ENCODE assay signal across 8 cellular contexts in the genomic region with DNA sequence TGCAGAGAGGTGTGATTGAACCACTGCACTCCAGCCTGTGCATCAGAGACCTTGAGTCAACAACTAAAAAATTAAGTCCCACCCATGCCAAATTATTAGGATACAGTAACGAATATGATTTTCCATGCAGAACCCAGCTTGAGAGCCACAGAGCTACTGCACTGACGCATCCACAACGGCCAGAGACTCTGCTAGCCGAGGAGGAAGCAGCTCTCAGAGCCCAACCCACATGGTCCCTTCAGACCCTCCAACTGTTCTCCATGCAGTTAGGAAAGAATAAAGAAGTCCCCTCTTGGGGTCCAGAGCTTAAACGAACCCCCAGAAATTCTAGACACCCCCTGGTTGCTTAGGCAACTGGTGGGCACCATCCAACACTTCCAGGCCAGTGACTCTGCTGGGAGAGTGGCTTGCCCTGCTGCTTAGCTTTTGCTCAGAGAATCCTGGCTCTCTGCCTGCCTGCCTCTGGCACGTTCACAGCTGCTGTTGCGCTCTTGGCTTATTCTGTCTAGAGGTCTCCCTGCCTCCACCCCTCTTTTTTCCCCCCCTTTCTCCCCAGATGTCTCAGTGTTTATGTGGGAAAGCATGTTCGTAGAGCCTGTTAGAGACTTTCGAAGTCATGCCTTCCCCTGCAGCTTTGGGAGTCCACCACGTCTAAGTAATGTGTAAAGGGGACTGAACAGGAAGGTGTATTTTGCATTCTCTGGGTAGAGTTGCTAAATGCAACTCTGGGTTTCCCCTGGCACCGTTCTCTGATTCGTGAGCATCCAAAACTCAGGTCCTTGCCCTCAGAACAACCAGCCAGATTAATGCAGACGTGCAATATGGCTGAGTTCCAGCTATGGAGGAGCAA. TPM values are rescaled to one million over a fixed set of nuclear protein-coding genes. Genes with fewer than 3 reads are reported as not detected.
DNase-seq lines count a peak whose midpoint lies in the region; ATAC-seq and TF ChIP-seq lines count a peak whose summit lies in the region.

No MANE protein-coding gene starts in this region.

- no peaks in the 10 kb centered on the region for H3K9me3 Mint-ChIP-seq in endothelial cell (ENCODE audit: unreplicated experiment)

- ATAC-seq in GM18520 (IDR thresholded peaks at IDR 0.05; ENCODE audit: unreplicated experiment) (peak; percentile 84), HG02870 (IDR thresholded peaks at IDR 0.05; ENCODE audit: unreplicated experiment) (peak; percentile 62), T-helper 17 cell (no peak), HG03097 (IDR thresholded peaks at IDR 0.05; ENCODE audit: low FRiP score, unreplicated experiment) (no peak)

- H3K27ac ChIP-seq in layer of hippocampus (ENCODE audit: low read depth, low read length) (peak overlapping the region; percentile 14), vagina (peak overlapping the region; percentile 78)

- no peaks in the 10 kb centered on the region for H3K9me3 ChIP-seq in T-helper 17 cell (ENCODE audit: control insufficient read depth, low read length, poor library complexity, severe bottlenecking)
- no peaks in the 10 kb centered on the region for H3K9me3 ChIP-seq in vagina

- H3K4me1 ChIP-seq in vagina = peaks cover 41% of the 10 kb centered on the region

- H3K27me3 Mint-ChIP-seq in T-helper 17 cell (peaks cover 29% of the 10 kb centered on the region), endothelial cell (ENCODE audit: unreplicated experiment) (no peaks in the 10 kb centered on the region)

- H3K27ac Mint-ChIP-seq in T-helper 17 cell (no peak overlapping the region), endothelial cell (ENCODE audit: unreplicated experiment) (no peak overlapping the region)

- peaks cover 4% of the 10 kb centered on the region for H3K4me1 Mint-ChIP-seq in T-helper 17 cell
- peaks cover 16% of the 10 kb centered on the region for H3K4me1 Mint-ChIP-seq in endothelial cell (ENCODE audit: unreplicated experiment)

- no peaks in the 10 kb centered on the region for H3K36me3 Mint-ChIP-seq in T-helper 17 cell (ENCODE audit: low read depth)
- H3K36me3 Mint-ChIP-seq in endothelial cell (ENCODE audit: low read depth, unreplicated experiment) = peaks cover 5% of the 10 kb centered on the region

- no peak for DNase-seq in T-helper 17 cell
- no peak for DNase-seq in vagina (ENCODE audit: extremely low spot score in 2 of 2)
- DNase-seq in endothelial cell (ENCODE audit: low spot score) = no peak
- no peak for DNase-seq in NCI-H128 (lab: John Stamatoyannopoulos, UW; ENCODE audit: unreplicated experiment)

- H3K36me3 ChIP-seq in vagina = no peaks in the 10 kb centered on the region

- intact Hi-C loops in vagina (cut with DNase I) = no loop called here

- H3K4me3 ChIP-seq in vagina = no peak overlapping the region

- no peaks in the 10 kb centered on the region for H3K27me3 ChIP-seq in layer of hippocampus (ENCODE audit: control insufficient read depth, insufficient read depth, low read length)
- H3K27me3 ChIP-seq in vagina = no peaks in the 10 kb centered on the region

- H3K4me3 Mint-ChIP-seq in T-helper 17 cell (peak overlapping the region; percentile 25), endothelial cell (ENCODE audit: unreplicated experiment) (no peak overlapping the region)

- TF ChIP-seq CTCF in vagina (IDR thresholded peaks at IDR 0.05) (no peak), endothelial cell (IDR thresholded peaks at IDR 0.05; ENCODE audit: unreplicated experiment) (no peak)

- TF ChIP-seq POLR2A in vagina (IDR thresholded peaks at IDR 0.05) = no peak

RNA-seq across cellular contexts. Expression of a gene that starts 26.0 kb away (rescaled TPM):
- total RNA-seq in T-helper 17 cell (100 to 1,000 TPM; 123 to 155 TPM), vagina (119 TPM), endothelial cell (ENCODE audit: unreplicated experiment) (76.2 TPM)

Comparison
In these comparisons a context has a peak if more than half of its experiments do, and no peak if none do; other contexts are left out.
1. ATAC-seq: peak in GM18520 (single experiment) and HG02870 (single experiment); none in T-helper 17 cell (single experiment) and HG03097 (single experiment).